1 cellular context compared by ENCODE assay signal in genomic region chr6:137697267-137697938, GRCh38.
TF ChIP-seq lines count a peak whose summit lies in the region.

No MANE protein-coding gene starts in this region.

TF ChIP-seq in HepG2, 621 proteins besides CTCF, POLR2A, EP300 and RAD21 (continued from another document and continues in another):
- TF ChIP-seq PAXIP1 (CRISPR knock-in tag; conservative IDR thresholded peaks at IDR 0.05) (peak; percentile 95), DRAP1 (CRISPR knock-in tag; IDR thresholded peaks at IDR 0.05) (peak; percentile 60), ZNF441 (CRISPR knock-in tag; IDR thresholded peaks at IDR 0.05; ENCODE audit: borderline replicate concordance) (peak; percentile 80), NRL (CRISPR knock-in tag; IDR thresholded peaks at IDR 0.05; ENCODE audit: borderline replicate concordance) (no peak), HDAC2 (CRISPR knock-in tag; IDR thresholded peaks at IDR 0.05) (peak; percentile 98), ZFX (CRISPR knock-in tag; IDR thresholded peaks at IDR 0.05; ENCODE audit: low read depth) (peak; percentile 90), HCFC1 (IDR thresholded peaks at IDR 0.05; ENCODE audit: low read depth, low read length) (no peak), ZGPAT (CRISPR knock-in tag; IDR thresholded peaks at IDR 0.05) (peak; percentile 93), TFDP2 (CRISPR knock-in tag; IDR thresholded peaks at IDR 0.05) (no peak), MTERF4 (CRISPR knock-in tag; IDR thresholded peaks at IDR 0.05) (0 out of 2 replicates have a peak, but pooled peaks have one; percentile 26), HIC2 (CRISPR knock-in tag; IDR thresholded peaks at IDR 0.05; ENCODE audit: low read depth) (peak; percentile 82; the same call in 1 of the 2 replicates), ZNF891 (CRISPR knock-in tag; IDR thresholded peaks at IDR 0.05) (no peak), ZBED4 (CRISPR knock-in tag; IDR thresholded peaks at IDR 0.05; ENCODE audit: borderline replicate concordance) (no peak), ZNF839 (CRISPR knock-in tag; IDR thresholded peaks at IDR 0.05; ENCODE audit: borderline replicate concordance) (no peak), RELA (CRISPR knock-in tag; IDR thresholded peaks at IDR 0.05) (0 out of 2 replicates have a peak, but pooled peaks have one; percentile 72), ZNF670 (CRISPR knock-in tag; IDR thresholded peaks at IDR 0.05; ENCODE audit: borderline replicate concordance) (peak; percentile 80; the same call in 1 of the 2 replicates), ZNF816 (CRISPR knock-in tag; IDR thresholded peaks at IDR 0.05; ENCODE audit: borderline replicate concordance) (0 out of 2 replicates have a peak, but pooled peaks have one; percentile 79), ZNF138 (CRISPR knock-in tag; IDR thresholded peaks at IDR 0.05; ENCODE audit: low read depth) (no peak), ZNF280D (CRISPR knock-in tag; IDR thresholded peaks at IDR 0.05) (peak; percentile 52; the same call in 1 of the 2 replicates), ZNF619 (CRISPR knock-in tag; IDR thresholded peaks at IDR 0.05) (0 out of 2 replicates have a peak, but pooled peaks have one; percentile 49), ATRX (CRISPR knock-in tag; IDR thresholded peaks at IDR 0.05; ENCODE audit: borderline replicate concordance) (no peak), ZNF24 (IDR thresholded peaks at IDR 0.05) (no peak), ZFP41 (CRISPR knock-in tag; IDR thresholded peaks at IDR 0.05; ENCODE audit: borderline replicate concordance) (no peak), NFKBIZ (CRISPR knock-in tag; IDR thresholded peaks at IDR 0.05) (no peak), TSC22D2 (CRISPR knock-in tag; IDR thresholded peaks at IDR 0.05; ENCODE audit: borderline replicate concordance) (0 out of 2 replicates have a peak, but pooled peaks have one; percentile 21), ZNF543 (CRISPR knock-in tag; IDR thresholded peaks at IDR 0.05) (peak; percentile 69; the same call in 1 of the 2 replicates), ZBTB49 (CRISPR knock-in tag; IDR thresholded peaks at IDR 0.05; ENCODE audit: borderline replicate concordance) (no peak), ZNF691 (CRISPR knock-in tag; IDR thresholded peaks at IDR 0.05; ENCODE audit: borderline replicate concordance, low read depth) (0 out of 2 replicates have a peak, but pooled peaks have one; percentile 41), PBX3 (CRISPR knock-in tag; IDR thresholded peaks at IDR 0.05; ENCODE audit: borderline replicate concordance) (no peak)
